In genomic region chr16:17293813-17294558, GRCh38 we compare ENCODE assay signal across 1 cellular context.
TF ChIP-seq lines count a peak whose summit lies in the region.

No MANE protein-coding gene starts in this region.

TF ChIP-seq in HCT116, 20 proteins besides CTCF, POLR2A, EP300 and RAD21:
- TF ChIP-seq POLR2AphosphoS5 (IDR thresholded peaks at IDR 0.05; ENCODE audit: low read depth, low read length) (no peak), ZFX (IDR thresholded peaks at IDR 0.05) (no peak), EZH2 (IDR thresholded peaks at IDR 0.05) (no peak), EZH2phosphoT487 (IDR thresholded peaks at IDR 0.05; ENCODE audit: borderline replicate concordance) (no peak), FOSL1 (IDR thresholded peaks at IDR 0.05; ENCODE audit: low read depth) (no peak), CEBPB (IDR thresholded peaks at IDR 0.05; ENCODE audit: low read depth) (no peak), ZBTB33 (IDR thresholded peaks at IDR 0.05; ENCODE audit: extremely low read depth, insufficient replicate concordance, low read length) (no peak), YY1 (IDR thresholded peaks at IDR 0.05; ENCODE audit: extremely low read depth, insufficient replicate concordance, low read depth, low read length) (no peak), REST (IDR thresholded peaks at IDR 0.05; ENCODE audit: low read depth) (no peak), SRF (IDR thresholded peaks at IDR 0.05; ENCODE audit: low read depth) (no peak), ZNF274 (IDR thresholded peaks at IDR 0.05; ENCODE audit: low read depth, low read length) (no peak), TCF7L2 (IDR thresholded peaks at IDR 0.05; ENCODE audit: borderline replicate concordance, extremely low read depth, insufficient read depth, insufficient read length) (no peak), MAX (IDR thresholded peaks at IDR 0.05) (no peak), SIN3A (IDR thresholded peaks at IDR 0.05; ENCODE audit: low read depth) (no peak), ELF1 (IDR thresholded peaks at IDR 0.05; ENCODE audit: borderline replicate concordance, low read depth) (no peak), SP1 (IDR thresholded peaks at IDR 0.05; ENCODE audit: low read depth) (no peak), ATF3 (IDR thresholded peaks at IDR 0.05) (no peak), JUND (IDR thresholded peaks at IDR 0.05) (no peak), EGR1 (IDR thresholded peaks at IDR 0.05; ENCODE audit: low read depth) (no peak)
